20 cellular contexts compared by ENCODE assay signal in genomic region chr5:112634796-112635195, GRCh38.
"Had no signal": no experiment of that assay in that cellular context is flagged by ENCODE, and none has a peak within 500 bp of the region (broad histone marks: within the 10 kb centered on the region; RNA-seq: fewer than 3 reads in every experiment).

No MANE protein-coding gene starts in this region.

- DNase-seq: activated B cell treated with CpG ODN at 0.5 μM for 24 hours; activated CD4-positive, alpha-beta T cell treated with anti-CD3 and anti-CD28 coated beads for 1 hour; activated CD4-positive, alpha-beta T cell treated with anti-CD3 and anti-CD28 coated beads, Interleukin-2, amount 10 ng/mL, durations not matched to agents 24 days and 14 days; activated CD4-positive, alpha-beta T cell treated with anti-CD3 and anti-CD28 coated beads, Interleukin-2, amount 50 U/mL, for 48 hours; activated CD8-positive, alpha-beta memory T cell treated with anti-CD3 and anti-CD28 coated beads, Interleukin-2, amount 10 ng/mL, durations not matched to agents 7 days and 5 days; activated effector memory CD4-positive, alpha-beta T cell treated with anti-CD3 and anti-CD28 coated beads, Interleukin-2, amount 50 U/mL, for 16 hours; activated naive CD4-positive, alpha-beta T cell treated with anti-CD3 and anti-CD28 coated beads for 36 hours; activated naive CD8-positive, alpha-beta T cell treated with anti-CD3 and anti-CD28 coated beads for 36 hours; activated T-cell treated with anti-CD3 and anti-CD28 coated beads, Interleukin-2, amount 50 U/mL, for 4 hours; Kasumi-1; KBM-7; NCI-H1105 treated with DMSO at 0.1 percent for 48 hours; NCI-H1436 treated with DMSO at 0.1 percent for 48 hours; NCI-H187; NCI-H2081; NCI-H446; NCI-H524; SHP77 treated with DMSO at 0.1 percent for 48 hours; T-helper 17 cell; T-helper 9 cell had no signal

- H3K4me3 Mint-ChIP-seq: activated B cell treated with CpG ODN at 0.5 μM for 24 hours; activated CD4-positive, alpha-beta T cell treated with anti-CD3 and anti-CD28 coated beads, Interleukin-2, amount 10 ng/mL, durations not matched to agents 24 days and 14 days; activated CD8-positive, alpha-beta memory T cell treated with anti-CD3 and anti-CD28 coated beads, Interleukin-2, amount 10 ng/mL, durations not matched to agents 7 days and 5 days; activated naive CD4-positive, alpha-beta T cell treated with anti-CD3 and anti-CD28 coated beads for 36 hours; activated naive CD8-positive, alpha-beta T cell treated with anti-CD3 and anti-CD28 coated beads for 36 hours; activated T-cell treated with anti-CD3 and anti-CD28 coated beads, Interleukin-2, amount 50 U/mL, for 4 hours; T-helper 17 cell had no signal

- H3K4me1 Mint-ChIP-seq: activated B cell treated with CpG ODN at 0.5 μM for 24 hours; activated CD4-positive, alpha-beta T cell treated with anti-CD3 and anti-CD28 coated beads, Interleukin-2, amount 10 ng/mL, durations not matched to agents 24 days and 14 days; activated CD8-positive, alpha-beta memory T cell treated with anti-CD3 and anti-CD28 coated beads, Interleukin-2, amount 10 ng/mL, durations not matched to agents 7 days and 5 days; activated naive CD8-positive, alpha-beta T cell treated with anti-CD3 and anti-CD28 coated beads for 36 hours; T-helper 17 cell had no signal

- H3K36me3 Mint-ChIP-seq: activated CD8-positive, alpha-beta memory T cell treated with anti-CD3 and anti-CD28 coated beads, Interleukin-2, amount 10 ng/mL, durations not matched to agents 7 days and 5 days had no signal

- ATAC-seq: activated CD8-positive, alpha-beta memory T cell treated with anti-CD3 and anti-CD28 coated beads, Interleukin-2, amount 10 ng/mL, durations not matched to agents 7 days and 5 days; activated T-cell treated with anti-CD3 and anti-CD28 coated beads, Interleukin-2, amount 50 U/mL, for 4 hours; T-helper 17 cell had no signal

- H3K27ac Mint-ChIP-seq: activated B cell treated with CpG ODN at 0.5 μM for 24 hours; activated CD4-positive, alpha-beta T cell treated with anti-CD3 and anti-CD28 coated beads, Interleukin-2, amount 10 ng/mL, durations not matched to agents 24 days and 14 days; activated CD8-positive, alpha-beta memory T cell treated with anti-CD3 and anti-CD28 coated beads, Interleukin-2, amount 10 ng/mL, durations not matched to agents 7 days and 5 days; activated naive CD4-positive, alpha-beta T cell treated with anti-CD3 and anti-CD28 coated beads for 36 hours; activated naive CD8-positive, alpha-beta T cell treated with anti-CD3 and anti-CD28 coated beads for 36 hours; T-helper 17 cell had no signal
